27 cellular contexts compared by ENCODE assay signal in the genomic region with DNA sequence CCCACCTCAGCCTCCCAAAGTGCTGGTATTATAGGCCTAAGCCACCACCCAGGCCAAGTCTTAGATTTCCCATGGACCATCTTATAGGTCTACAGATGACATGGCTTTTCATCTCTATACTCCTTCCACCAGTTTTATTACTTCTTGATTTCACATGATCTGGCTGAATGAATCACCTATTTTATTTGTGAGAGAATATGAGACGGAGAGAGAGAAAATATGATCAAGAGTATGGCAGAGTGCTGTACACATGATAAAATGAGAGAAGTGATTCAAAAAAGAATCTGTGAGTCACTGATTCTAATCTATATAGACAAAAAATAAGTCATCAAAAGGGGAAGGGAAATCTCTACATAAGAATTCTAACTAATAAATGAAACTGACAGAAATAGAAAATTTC. TPM values are rescaled to one million over a fixed set of nuclear protein-coding genes. Genes with fewer than 3 reads are reported as not detected.
DNase-seq lines count a peak whose midpoint lies in the region; ATAC-seq and TF ChIP-seq lines count a peak whose summit lies in the region.
"Had no signal": no experiment of that assay in that cellular context is flagged by ENCODE, and none has a peak within 500 bp of the region (broad histone marks: within the 10 kb centered on the region; RNA-seq: fewer than 3 reads in every experiment).

No MANE protein-coding gene starts in this region.

- ATAC-seq in activated CD8-positive, alpha-beta memory T cell treated with anti-CD3 and anti-CD28 coated beads, Interleukin-2, amount 10 ng/mL, durations not matched to agents 7 days and 5 days, result peak; percentile 23
- ATAC-seq in activated T-cell treated with anti-CD3 and anti-CD28 coated beads, Interleukin-2, amount 50 U/mL, for 72 hours (replicated peaks in 1 of 2), result peak; percentile 84 to 85
- ATAC-seq in stimulated activated effector memory CD8-positive, alpha-beta T cell treated with anti-CD3 and anti-CD28 coated beads, Interleukin-12 subunit alpha, Interleukin-12 subunit beta, amount 100 ng/mL, for 72 hours, result peak; percentile 94
- no peak for ATAC-seq in HG02678 (IDR thresholded peaks at IDR 0.05; ENCODE audit: unreplicated experiment)
- ATAC-seq: GM12878, mucosa of descending colon, natural killer cell, psoas muscle, sciatic nerve, upper lobe of right lung had no signal

- no peaks in the 10 kb centered on the region for H3K36me3 Mint-ChIP-seq in activated CD8-positive, alpha-beta memory T cell treated with anti-CD3 and anti-CD28 coated beads, Interleukin-2, amount 10 ng/mL, durations not matched to agents 7 days and 5 days
- peaks cover 0 to 4% of the 10 kb centered on the region in 2 donors for H3K36me3 Mint-ChIP-seq in activated T-cell treated with anti-CD3 and anti-CD28 coated beads, Interleukin-2, amount 50 U/mL, for 72 hours (ENCODE audit: insufficient read depth in 2 of 2)
- no peaks in the 10 kb centered on the region for H3K36me3 Mint-ChIP-seq in stimulated activated effector memory CD8-positive, alpha-beta T cell treated with anti-CD3 and anti-CD28 coated beads, Interleukin-12 subunit alpha, Interleukin-12 subunit beta, amount 100 ng/mL, for 72 hours
- H3K36me3 Mint-ChIP-seq: natural killer cell had no signal

- POLR2A ChIA-PET in GM10248 (lab: Yijun Ruan, JAX), result no interaction called here

- no peaks in the 10 kb centered on the region for H3K9me3 Mint-ChIP-seq in activated CD8-positive, alpha-beta memory T cell treated with anti-CD3 and anti-CD28 coated beads, Interleukin-2, amount 10 ng/mL, durations not matched to agents 7 days and 5 days (ENCODE audit: low read depth)
- peaks cover 0 to 2% of the 10 kb centered on the region in 2 donors for H3K9me3 Mint-ChIP-seq in activated T-cell treated with anti-CD3 and anti-CD28 coated beads, Interleukin-2, amount 50 U/mL, for 72 hours
- H3K9me3 Mint-ChIP-seq in stimulated activated effector memory CD8-positive, alpha-beta T cell treated with anti-CD3 and anti-CD28 coated beads, Interleukin-12 subunit alpha, Interleukin-12 subunit beta, amount 100 ng/mL, for 72 hours, result peaks cover 3% of the 10 kb centered on the region
- H3K9me3 Mint-ChIP-seq: activated CD4-positive, alpha-beta T cell treated with anti-CD3 and anti-CD28 coated beads, Interleukin-2, amount 10 ng/mL, durations not matched to agents 7 days and 5 days; natural killer cell; T-helper 1 cell treated with Interleukin-12 subunit alpha and Interleukin-12 subunit beta and Interleukin-4 antibody, amounts not matched to agents 30 μg/mL and 1 μg/mL, for 36 hours had no signal

- peaks cover 10% of the 10 kb centered on the region for H3K4me1 Mint-ChIP-seq in activated CD8-positive, alpha-beta memory T cell treated with anti-CD3 and anti-CD28 coated beads, Interleukin-2, amount 10 ng/mL, durations not matched to agents 7 days and 5 days
- peaks cover 28% of the 10 kb centered on the region for H3K4me1 Mint-ChIP-seq in activated T-cell treated with anti-CD3 and anti-CD28 coated beads, Interleukin-2, amount 50 U/mL, for 72 hours (ENCODE audit: low read depth)
- H3K4me1 Mint-ChIP-seq in stimulated activated effector memory CD8-positive, alpha-beta T cell treated with anti-CD3 and anti-CD28 coated beads, Interleukin-12 subunit alpha, Interleukin-12 subunit beta, amount 100 ng/mL, for 72 hours, result peaks cover 9% of the 10 kb centered on the region
- H3K4me1 Mint-ChIP-seq: natural killer cell had no signal

- H3K27me3 Mint-ChIP-seq in activated CD8-positive, alpha-beta memory T cell treated with anti-CD3 and anti-CD28 coated beads, Interleukin-2, amount 10 ng/mL, durations not matched to agents 7 days and 5 days, result no peaks in the 10 kb centered on the region
- H3K27me3 Mint-ChIP-seq in activated T-cell treated with anti-CD3 and anti-CD28 coated beads, Interleukin-2, amount 50 U/mL, for 72 hours (ENCODE audit: low read depth), result no peaks in the 10 kb centered on the region

- H3K27ac Mint-ChIP-seq in activated CD8-positive, alpha-beta memory T cell treated with anti-CD3 and anti-CD28 coated beads, Interleukin-2, amount 10 ng/mL, durations not matched to agents 7 days and 5 days, result no peak overlapping the region
- peak overlapping the region; percentile 86 for H3K27ac Mint-ChIP-seq in activated T-cell treated with anti-CD3 and anti-CD28 coated beads, Interleukin-2, amount 50 U/mL, for 72 hours
- peak overlapping the region; percentile 86 for H3K27ac Mint-ChIP-seq in stimulated activated effector memory CD8-positive, alpha-beta T cell treated with anti-CD3 and anti-CD28 coated beads, Interleukin-12 subunit alpha, Interleukin-12 subunit beta, amount 100 ng/mL, for 72 hours
- H3K27ac Mint-ChIP-seq: activated CD4-positive, alpha-beta T cell treated with anti-CD3 and anti-CD28 coated beads, Interleukin-2, amount 10 ng/mL, durations not matched to agents 7 days and 5 days; natural killer cell; T-helper 1 cell treated with Interleukin-12 subunit alpha and Interleukin-12 subunit beta and Interleukin-4 antibody, amounts not matched to agents 30 μg/mL and 1 μg/mL, for 36 hours had no signal

- DNase-seq in activated CD8-positive, alpha-beta memory T cell treated with anti-CD3 and anti-CD28 coated beads, Interleukin-2, amount 10 ng/mL, durations not matched to agents 7 days and 5 days, result no peak
- DNase-seq in activated CD8-positive, alpha-beta memory T cell treated with anti-CD3 and anti-CD28 coated beads for 24 hours, result no peak
- DNase-seq in M059J (ENCODE audit: low read depth) (peak; percentile 7), NCI-H2227 (lab: John Stamatoyannopoulos, UW; ENCODE audit: unreplicated experiment) (no peak), GM10248 (ENCODE audit: extremely low spot score) (no peak)
- DNase-seq in activated T-cell treated with anti-CD3 and anti-CD28 coated beads, Interleukin-2, amount 50 U/mL, for 72 hours, result no peak
- DNase-seq in stimulated activated effector memory CD8-positive, alpha-beta T cell treated with anti-CD3 and anti-CD28 coated beads, Interleukin-12 subunit alpha, Interleukin-12 subunit beta, amount 100 ng/mL, for 72 hours (ENCODE audit: low spot score in 2 of 2), result no peak
- DNase-seq: activated CD4-positive, alpha-beta T cell treated with anti-CD3 and anti-CD28 coated beads, Interleukin-2, amount 10 ng/mL, durations not matched to agents 7 days and 5 days; activated naive CD4-positive, alpha-beta T cell; effector CD4-positive, alpha-beta T cell; EL; hippocampal formation; KBM-7; MG63; mucosa of descending colon; natural killer cell; NCI-H1930; NCI-H2171 treated with DMSO at 0.1 percent for 48 hours; NCI-H510A treated with DMSO at 0.1 percent for 48 hours; psoas muscle; stimulated activated CD4-positive, alpha-beta T cell treated with anti-CD3 and anti-CD28 coated beads, Interleukin-4, amount 100 ng/mL, for 1 hour; upper lobe of right lung had no signal

- H3K4me3 Mint-ChIP-seq in activated CD8-positive, alpha-beta memory T cell treated with anti-CD3 and anti-CD28 coated beads, Interleukin-2, amount 10 ng/mL, durations not matched to agents 7 days and 5 days, result no peak overlapping the region
- H3K4me3 Mint-ChIP-seq in activated T-cell treated with anti-CD3 and anti-CD28 coated beads, Interleukin-2, amount 50 U/mL, for 72 hours, result peak overlapping the region; percentile 69 to 72
- H3K4me3 Mint-ChIP-seq in stimulated activated effector memory CD8-positive, alpha-beta T cell treated with anti-CD3 and anti-CD28 coated beads, Interleukin-12 subunit alpha, Interleukin-12 subunit beta, amount 100 ng/mL, for 72 hours, result peak overlapping the region; percentile 40
- H3K4me3 Mint-ChIP-seq: activated CD4-positive, alpha-beta T cell treated with anti-CD3 and anti-CD28 coated beads, Interleukin-2, amount 10 ng/mL, durations not matched to agents 7 days and 5 days; natural killer cell; T-helper 1 cell treated with Interleukin-12 subunit alpha and Interleukin-12 subunit beta and Interleukin-4 antibody, amounts not matched to agents 30 μg/mL and 1 μg/mL, for 36 hours had no signal

- CTCF ChIA-PET in activated CD8-positive, alpha-beta memory T cell treated with anti-CD3 and anti-CD28 coated beads, Interleukin-2, amount 10 ng/mL, durations not matched to agents 7 days and 5 days (lab: Charles Lee), result no interaction called here
- CTCF ChIA-PET in GM10248 (lab: Yijun Ruan, JAX), result no interaction called here

- TF ChIP-seq CTCF in GM10248 (IDR thresholded peaks at IDR 0.05; ENCODE audit: control extremely low read depth, extremely low read depth, low read depth, missing control alignments), result no peak

RNA-seq across cellular contexts. Expression of gene ACSM1, which starts 13.7 kb away (rescaled TPM):
- total RNA-seq in activated CD8-positive, alpha-beta memory T cell treated with anti-CD3 and anti-CD28 coated beads, Interleukin-2, amount 10 ng/mL, durations not matched to agents 7 days and 5 days, result not detected
- not detected in 2 replicates for total RNA-seq in M059J (2014; rRNA removed; shearing (Covaris generic))
- under 1 TPM; 0.36 to 0.49 TPM for total RNA-seq in activated T-cell treated with anti-CD3 and anti-CD28 coated beads, Interleukin-2, amount 50 U/mL, for 72 hours
- total RNA-seq: OCI-LY7, sciatic nerve had no signal

RNA-seq across cellular contexts. Expression of gene THUMPD1, which starts 57.8 kb away (rescaled TPM):
- 10 to 100 TPM; 38.5 to 43.7 TPM for total RNA-seq in activated CD8-positive, alpha-beta memory T cell treated with anti-CD3 and anti-CD28 coated beads, Interleukin-2, amount 10 ng/mL, durations not matched to agents 7 days and 5 days
- total RNA-seq in M059J (2014; rRNA removed; shearing (Covaris generic)), result 45.2 and 57.3 TPM in 2 replicates
- 10 to 100 TPM; 53.7 to 54.4 TPM for total RNA-seq in activated T-cell treated with anti-CD3 and anti-CD28 coated beads, Interleukin-2, amount 50 U/mL, for 72 hours
